Comparison of ENCODE assay signal across 11 cellular contexts in the genomic region with DNA sequence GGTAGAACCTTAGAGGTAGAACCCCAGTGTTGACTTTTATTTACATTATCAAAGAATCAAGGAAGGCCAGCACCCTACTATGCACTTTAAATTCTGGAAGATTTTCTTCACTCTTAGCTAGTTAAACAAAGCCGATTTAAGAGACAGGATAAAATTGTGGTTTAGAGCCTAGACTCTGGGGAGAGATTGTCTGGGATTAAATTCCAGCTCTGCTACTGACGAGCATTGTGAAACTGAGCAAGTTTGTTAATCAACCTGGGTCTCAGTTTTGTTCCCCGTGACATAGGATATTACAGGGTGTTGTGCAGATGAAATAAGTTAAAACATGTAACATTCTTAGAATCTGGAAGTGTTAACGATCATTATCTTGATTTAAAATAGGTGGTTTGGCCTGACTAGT.
A peak's percentile ranks its signal among the peaks of the same experiment; 100 is the strongest.
DNase-seq lines count a peak whose midpoint lies in the region; ATAC-seq and TF ChIP-seq lines count a peak whose summit lies in the region.
"Had no signal": no experiment of that assay in that cellular context is flagged by ENCODE, and none has a peak within 500 bp of the region (broad histone marks: within the 10 kb centered on the region; RNA-seq: fewer than 3 reads in every experiment).

No MANE protein-coding gene starts in this region.

- TF ChIP-seq CTCF in right atrium auricular region (IDR thresholded peaks at IDR 0.05) (no peak), fibroblast of villous mesenchyme (IDR thresholded peaks at IDR 0.05; ENCODE audit: insufficient read depth, low read depth, low read length) (no peak), upper lobe of right lung (IDR thresholded peaks at IDR 0.05) (no peak), GM13976 (IDR thresholded peaks at IDR 0.05; ENCODE audit: borderline replicate concordance, control extremely low read depth, extremely low read depth, insufficient read depth, missing control alignments) (no peak)

- in situ Hi-C loops in GM13976 (cut with MboI; ENCODE audit: low sequenced_read_pairs, unreplicated experiment), result no loop called here

- intact Hi-C loops in Right ventricle myocardium inferior (cut with DNase I), result loop anchor here (2.0 kb wide), 2 partner anchors 84 kb away; a partner anchor contains a TSS
- intact Hi-C loops in upper lobe of right lung (cut with DNase I), result no loop called here

- H3K9me3 ChIP-seq in right atrium auricular region (no peaks in the 10 kb centered on the region), SJSA1 (replicated peaks) (no peaks in the 10 kb centered on the region), upper lobe of right lung (no peaks in the 10 kb centered on the region)

- DNase-seq in right atrium auricular region (ENCODE audit: low spot score) (no peak), Right ventricle myocardium inferior (ENCODE audit: missing footprints) (no peak), SJSA1 (ENCODE audit: low read depth in 1 of 2, low spot score in 2 of 2) (no peak), fibroblast of villous mesenchyme (ENCODE audit: low read depth) (peak; percentile 79), upper lobe of right lung (no peak), NCI-H1105 treated with DMSO at 0.1 percent for 48 hours (lab: John Stamatoyannopoulos, UW) (no peak), GM13976 (ENCODE audit: low spot score) (no peak)
- DNase-seq: activated CD8-positive, alpha-beta memory T cell treated with anti-CD3 and anti-CD28 coated beads for 24 hours; immature natural killer cell; NCI-H1092 had no signal

- H3K4me3 ChIP-seq in right atrium auricular region, result no peak overlapping the region
- no peak overlapping the region for H3K4me3 ChIP-seq in SJSA1
- no peak overlapping the region for H3K4me3 ChIP-seq in fibroblast of villous mesenchyme (ENCODE audit: low read depth, low read length)
- H3K4me3 ChIP-seq in upper lobe of right lung, result no peak overlapping the region

- H3K27ac ChIP-seq in right atrium auricular region (peak overlapping the region; percentile 66 to 81), SJSA1 (peak overlapping the region; percentile 77), upper lobe of right lung (peak overlapping the region; percentile 20)

- H3K27me3 ChIP-seq in right atrium auricular region (no peaks in the 10 kb centered on the region), SJSA1 (replicated peaks) (no peaks in the 10 kb centered on the region), upper lobe of right lung (no peaks in the 10 kb centered on the region)

- no peaks in the 10 kb centered on the region for H3K36me3 ChIP-seq in right atrium auricular region
- no peaks in the 10 kb centered on the region for H3K36me3 ChIP-seq in SJSA1
- H3K36me3 ChIP-seq in upper lobe of right lung, result no peaks in the 10 kb centered on the region

- H3K4me1 ChIP-seq in right atrium auricular region (peaks cover 0 to 40% of the 10 kb centered on the region in 2 donors), SJSA1 (replicated peaks) (peaks cover 36% of the 10 kb centered on the region), upper lobe of right lung (peaks cover 6% of the 10 kb centered on the region)

- ATAC-seq in Right ventricle myocardium inferior (no peak), upper lobe of right lung (no peak), HG03521 (IDR thresholded peaks at IDR 0.05; ENCODE audit: unreplicated experiment) (no peak)

Comparison
In these comparisons a context has a peak if more than half of its experiments do, and no peak if none do; other contexts are left out.
1. H3K27ac ChIP-seq: peak in every context shown above with its lines; median percentile 77 in SJSA1; 74 in right atrium auricular region; 20 in upper lobe of right lung.